Comparison of ENCODE assay signal across 8 cellular contexts in genomic region chr1:19484793-19485361, GRCh38. TPM values are rescaled to one million over a fixed set of nuclear protein-coding genes. Genes with fewer than 3 reads are reported as not detected.
A peak's percentile ranks its signal among the peaks of the same experiment; 100 is the strongest.
DNase-seq lines count a peak whose midpoint lies in the region; ATAC-seq and TF ChIP-seq lines count a peak whose summit lies in the region.

No MANE protein-coding gene starts in this region.

- DNase-seq in activated CD8-positive, alpha-beta T cell treated with anti-CD3 and anti-CD28 coated beads for 36 hours = peak; percentile 36
- DNase-seq in glutamatergic neuron = peak; percentile 73
- DNase-seq in posterior vena cava (ENCODE audit: low spot score) = peak; percentile 83
- no peak for DNase-seq in cerebellar nuclear complex (lab: John Stamatoyannopoulos, UW)
- DNase-seq in NCI-H2029 (lab: John Stamatoyannopoulos, UW) = no peak

- peak overlapping the region; percentile 90 for H3K27ac ChIP-seq in BLaER1

- H3K4me1 ChIP-seq in BLaER1 = peaks cover 64% of the 10 kb centered on the region

- peak overlapping the region; percentile 96 for H3K4me2 ChIP-seq in BLaER1

- peaks cover 53% of the 10 kb centered on the region for H4K20me1 ChIP-seq in BLaER1

- TF ChIP-seq CTCF in activated CD8-positive, alpha-beta T cell treated with anti-CD3 and anti-CD28 coated beads for 36 hours (IDR thresholded peaks at IDR 0.05) = no peak
- TF ChIP-seq CTCF in glutamatergic neuron (IDR thresholded peaks at IDR 0.05; ENCODE audit: partially characterized antibody, unreplicated experiment) = no peak

- POLR2A ChIA-PET in activated CD8-positive, alpha-beta T cell treated with anti-CD3 and anti-CD28 coated beads for 36 hours (lab: Charles Lee) = interaction anchor here (0.5 to 14.4 kb wide), 5 partner anchors 17 to 97 kb away, joined by 3 to 213 read pairs (median 3); no protein-coding TSS in a partner anchor

- H3K27me3 Mint-ChIP-seq in activated CD8-positive, alpha-beta T cell treated with anti-CD3 and anti-CD28 coated beads for 36 hours = no peaks in the 10 kb centered on the region
- H3K27me3 Mint-ChIP-seq in glutamatergic neuron (ENCODE audit: unreplicated experiment) = peaks cover 4% of the 10 kb centered on the region

- H3K36me3 Mint-ChIP-seq in activated CD8-positive, alpha-beta T cell treated with anti-CD3 and anti-CD28 coated beads for 36 hours (ENCODE audit: low read depth) = peaks cover 30% of the 10 kb centered on the region
- no peaks in the 10 kb centered on the region for H3K36me3 Mint-ChIP-seq in glutamatergic neuron (ENCODE audit: unreplicated experiment)

- intact Hi-C loops in activated CD8-positive, alpha-beta T cell treated with anti-CD3 and anti-CD28 coated beads for 36 hours (cut with micrococcal nuclease) = loop anchor here (5.0 kb wide), 1 partner anchor 112 kb away; a partner anchor contains a TSS
- intact Hi-C loops in posterior vena cava (cut with DNase I) = loop anchor here (5.0 kb wide), 5 partner anchors 38 to 162 kb away; partner anchors contain the start of gene NBL1 (in 1 of the 2)

- H3K27ac Mint-ChIP-seq in activated CD8-positive, alpha-beta T cell treated with anti-CD3 and anti-CD28 coated beads for 36 hours = peak overlapping the region; percentile 94
- H3K27ac Mint-ChIP-seq in glutamatergic neuron (ENCODE audit: unreplicated experiment) = peak overlapping the region; percentile 92

- H3K9ac ChIP-seq in BLaER1 = peak overlapping the region; percentile 92

- no peaks in the 10 kb centered on the region for H3K27me3 ChIP-seq in BLaER1

- H3K4me1 Mint-ChIP-seq in activated CD8-positive, alpha-beta T cell treated with anti-CD3 and anti-CD28 coated beads for 36 hours (ENCODE audit: low read depth) = peaks cover 66% of the 10 kb centered on the region
- H3K4me1 Mint-ChIP-seq in glutamatergic neuron (ENCODE audit: low read depth, unreplicated experiment) = peaks cover 40% of the 10 kb centered on the region

- CTCF ChIA-PET in activated CD8-positive, alpha-beta T cell treated with anti-CD3 and anti-CD28 coated beads for 36 hours (lab: Charles Lee) = interaction anchor here (1.5 to 1.9 kb wide), 2 partner anchors 39 to 113 kb away, joined by 4 to 5 read pairs; no protein-coding TSS in a partner anchor

- peak overlapping the region; percentile 95 for H3K4me3 Mint-ChIP-seq in activated CD8-positive, alpha-beta T cell treated with anti-CD3 and anti-CD28 coated beads for 36 hours
- H3K4me3 Mint-ChIP-seq in glutamatergic neuron (ENCODE audit: unreplicated experiment) = peak overlapping the region; percentile 98

- H3K4me3 ChIP-seq in BLaER1 = peak overlapping the region; percentile 95

- no peaks in the 10 kb centered on the region for H3K9me3 ChIP-seq in BLaER1

- ATAC-seq in GM19025 (IDR thresholded peaks at IDR 0.05; ENCODE audit: low read depth, unreplicated experiment) (peak; percentile 3), HG03439 (IDR thresholded peaks at IDR 0.05; ENCODE audit: unreplicated experiment) (peak; percentile 23)
- peak; percentile 6 for ATAC-seq in activated CD8-positive, alpha-beta T cell treated with anti-CD3 and anti-CD28 coated beads for 36 hours

- H3K36me3 ChIP-seq in BLaER1 = peaks cover 30% of the 10 kb centered on the region

- H3K9me3 Mint-ChIP-seq in activated CD8-positive, alpha-beta T cell treated with anti-CD3 and anti-CD28 coated beads for 36 hours = no peaks in the 10 kb centered on the region
- H3K9me3 Mint-ChIP-seq in glutamatergic neuron (ENCODE audit: unreplicated experiment) = peaks cover 12% of the 10 kb centered on the region

RNA-seq across cellular contexts. Expression of gene CAPZB, which starts 0.5 kb away (rescaled TPM):
- 100 to 1,000 TPM; 335 to 340 TPM for total RNA-seq in activated CD8-positive, alpha-beta T cell treated with anti-CD3 and anti-CD28 coated beads for 36 hours
- total RNA-seq in glutamatergic neuron (ENCODE audit: unreplicated experiment) (326 TPM), posterior vena cava (100 to 1,000 TPM; 255 to 277 TPM)

Comparison
In these comparisons a context has a peak if more than half of its experiments do, and no peak if none do; other contexts are left out.
1. DNase-seq: peak in activated CD8-positive, alpha-beta T cell treated with anti-CD3 and anti-CD28 coated beads for 36 hours (single experiment), glutamatergic neuron (single experiment) and posterior vena cava (single experiment); none in cerebellar nuclear complex (0 of 2) and NCI-H2029 (single experiment).
2. Peak in every context shown above with its lines, with median percentiles within 50 percentile points of each other: ATAC-seq.